Comparison of ENCODE assay signal across 20 cellular contexts in genomic region chr17:63878413-63878812, GRCh38. TPM values are rescaled to one million over a fixed set of nuclear protein-coding genes. Genes with fewer than 3 reads are reported as not detected.
"Had no signal": no experiment of that assay in that cellular context is flagged by ENCODE, and none has a peak within 500 bp of the region (broad histone marks: within the 10 kb centered on the region; RNA-seq: fewer than 3 reads in every experiment).

No MANE protein-coding gene starts in this region.

RNA-seq across cellular contexts. Expression of gene GH2, which starts 3.3 kb away (rescaled TPM):
- total RNA-seq: naive thymus-derived CD8-positive, alpha-beta T cell; natural killer cell treated with Interleukin-12 subunit alpha and Interleukin-12 subunit beta and Interleukin-15 and Interleukin-18, amount 100 ng/mL, for 72 hours; neural crest cell; omental fat pad; ovary; prostate gland; pulmonary artery endothelial cell; right atrium auricular region; sciatic nerve; smooth muscle cell; spleen; stomach; subcutaneous adipose tissue; temporal lobe; thoracic aorta; thyroid gland; tibial nerve; upper lobe of left lung; ureter; vagina had no signal
- polyA plus RNA-seq: naive thymus-derived CD8-positive, alpha-beta T cell; ovary; smooth muscle cell; spleen; stomach had no signal

RNA-seq across cellular contexts. Expression of gene CSH2, which starts 4.9 kb away (rescaled TPM):
- total RNA-seq: naive thymus-derived CD8-positive, alpha-beta T cell; natural killer cell treated with Interleukin-12 subunit alpha and Interleukin-12 subunit beta and Interleukin-15 and Interleukin-18, amount 100 ng/mL, for 72 hours; neural crest cell; omental fat pad; ovary; prostate gland; pulmonary artery endothelial cell; right atrium auricular region; sciatic nerve; smooth muscle cell; spleen; stomach; subcutaneous adipose tissue; temporal lobe; thoracic aorta; thyroid gland; tibial nerve; upper lobe of left lung; ureter; vagina had no signal
- polyA plus RNA-seq: naive thymus-derived CD8-positive, alpha-beta T cell; ovary; smooth muscle cell; spleen; stomach had no signal

RNA-seq across cellular contexts. Expression of gene CSH1, which starts 18.0 kb away (rescaled TPM):
- total RNA-seq: naive thymus-derived CD8-positive, alpha-beta T cell; natural killer cell treated with Interleukin-12 subunit alpha and Interleukin-12 subunit beta and Interleukin-15 and Interleukin-18, amount 100 ng/mL, for 72 hours; neural crest cell; omental fat pad; ovary; prostate gland; pulmonary artery endothelial cell; right atrium auricular region; sciatic nerve; smooth muscle cell; spleen; stomach; subcutaneous adipose tissue; temporal lobe; thoracic aorta; thyroid gland; tibial nerve; upper lobe of left lung; ureter; vagina had no signal
- polyA plus RNA-seq: naive thymus-derived CD8-positive, alpha-beta T cell; ovary; smooth muscle cell; spleen; stomach had no signal

RNA-seq across cellular contexts. Expression of gene CSHL1, which starts 32.6 kb away (rescaled TPM):
- total RNA-seq: naive thymus-derived CD8-positive, alpha-beta T cell; natural killer cell treated with Interleukin-12 subunit alpha and Interleukin-12 subunit beta and Interleukin-15 and Interleukin-18, amount 100 ng/mL, for 72 hours; neural crest cell; omental fat pad; ovary; pulmonary artery endothelial cell; right atrium auricular region; sciatic nerve; smooth muscle cell; spleen; stomach; subcutaneous adipose tissue; temporal lobe; thoracic aorta; thyroid gland; tibial nerve; upper lobe of left lung; ureter; vagina had no signal
- polyA plus RNA-seq: naive thymus-derived CD8-positive, alpha-beta T cell; ovary; smooth muscle cell; stomach had no signal
